In the genomic region with DNA sequence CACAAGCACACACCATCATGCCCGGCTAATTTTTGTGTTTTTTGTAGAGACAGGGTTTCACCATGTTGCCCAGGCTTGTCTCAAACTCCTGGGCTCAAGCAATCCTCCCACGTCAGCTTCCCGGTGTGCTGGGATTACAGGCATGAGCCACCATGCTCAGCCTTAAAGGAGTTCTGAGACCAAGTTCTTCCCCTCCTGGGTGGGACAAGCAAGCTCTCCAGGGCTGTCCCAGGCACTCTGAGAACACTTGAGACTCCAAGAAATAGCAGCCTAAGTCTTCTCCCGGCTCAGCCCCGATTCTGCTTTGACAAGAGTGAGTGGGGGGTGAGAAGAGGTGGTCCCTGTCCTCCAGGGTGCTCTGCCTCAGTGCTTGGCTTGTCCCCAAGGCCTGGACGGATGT, we compare ENCODE assay signal across 29 cellular contexts.
DNase-seq lines count a peak whose midpoint lies in the region; ATAC-seq, FAIRE-seq and TF ChIP-seq lines count a peak whose summit lies in the region.
"Had no signal": no experiment of that assay in that cellular context is flagged by ENCODE, and none has a peak within 500 bp of the region (broad histone marks: within the 10 kb centered on the region; RNA-seq: fewer than 3 reads in every experiment).

No MANE protein-coding gene starts in this region.

- H3K36me3 Mint-ChIP-seq in GM23338 (ENCODE audit: low read depth): no peaks in the 10 kb centered on the region
- H3K36me3 Mint-ChIP-seq: CD8-positive, alpha-beta memory T cell had no signal

- no CpG with 5 or more reads among the region's 6 CpGs for WGBS in trophoblast cell (ENCODE audit: extremely low coverage, insufficient coverage, insufficient read length)

- H3K23ac ChIP-seq in trophoblast cell (ENCODE audit: low read length): no peak overlapping the region

- peaks cover 7% of the 10 kb centered on the region; the same call in 1 of the 2 replicates for H3K4me1 ChIP-seq in GM23338 (ENCODE audit: insufficient read depth)
- H3K4me1 ChIP-seq in colonic mucosa: peaks cover 12% of the 10 kb centered on the region
- no peaks in the 10 kb centered on the region for H3K4me1 ChIP-seq in keratinocyte (ENCODE audit: control insufficient read depth, extremely low read depth, insufficient read depth, low read length)
- H3K4me1 ChIP-seq in trophoblast cell (ENCODE audit: control insufficient read depth in 1 of 2, insufficient read depth in 2 of 2, low read length in 2 of 2): peaks cover 13 to 19% of the 10 kb centered on the region in 2 experiments
- H3K4me1 ChIP-seq: SJSA1 had no signal

- H3K4me3 Mint-ChIP-seq in GM23338: no peak overlapping the region
- H3K4me3 Mint-ChIP-seq: CD8-positive, alpha-beta memory T cell had no signal

- dilution Hi-C loops in keratinocyte (cut with MboI; ENCODE audit: extremely low pct_ligation_motif_present, low sequenced_read_pairs): no loop called here

- no peaks in the 10 kb centered on the region for H3K9me3 ChIP-seq in colonic mucosa
- H3K9me3 ChIP-seq in keratinocyte (ENCODE audit: control insufficient read depth, low read depth, low read length): no peaks in the 10 kb centered on the region
- no peaks in the 10 kb centered on the region for H3K9me3 ChIP-seq in trophoblast cell (ENCODE audit: insufficient read depth, low read depth, low read length)
- H3K9me3 ChIP-seq: A549, SJSA1 had no signal

- no peaks in the 10 kb centered on the region for H3K9me3 Mint-ChIP-seq in GM23338
- H3K9me3 Mint-ChIP-seq: CD8-positive, alpha-beta memory T cell had no signal

- no peak overlapping the region for H3K4ac ChIP-seq in trophoblast cell (ENCODE audit: low read depth, low read length)

- no peak overlapping the region for H3K4me2 ChIP-seq in GM23338
- no peak overlapping the region for H3K4me2 ChIP-seq in keratinocyte (ENCODE audit: control insufficient read depth, extremely low read depth, insufficient read depth, low read depth, low read length)
- H3K4me2 ChIP-seq in trophoblast cell (ENCODE audit: low read length): no peak overlapping the region
- H3K4me2 ChIP-seq: PC-9 had no signal

- intact Hi-C loops in colonic mucosa (cut with DNase I): no loop called here
- intact Hi-C loops in left cardiac atrium (cut with DNase I): no loop called here

- FAIRE-seq in keratinocyte (lab: Jason Lieb, UNC): no peak
- FAIRE-seq: A549, GM12891 had no signal

- H2BK12ac ChIP-seq in trophoblast cell (ENCODE audit: low read length): peak overlapping the region; percentile 64

- H3K36me3 ChIP-seq in GM23338 (ENCODE audit: insufficient read depth) (no peaks in the 10 kb centered on the region), colonic mucosa (no peaks in the 10 kb centered on the region), keratinocyte (ENCODE audit: control insufficient read depth in 2 of 2, extremely low read depth in 1 of 2, insufficient read depth in 2 of 2, low read length in 2 of 2) (no peaks in the 10 kb centered on the region), trophoblast cell (ENCODE audit: control insufficient read depth in 1 of 2, insufficient read depth in 2 of 2, low read length in 2 of 2) (no peaks in the 10 kb centered on the region)
- H3K36me3 ChIP-seq: SJSA1 had no signal

- no peak overlapping the region for H3K27ac Mint-ChIP-seq in GM23338
- H3K27ac Mint-ChIP-seq: CD8-positive, alpha-beta memory T cell had no signal

- H3K27me3 ChIP-seq in GM23338 (ENCODE audit: insufficient read depth): no peaks in the 10 kb centered on the region
- H3K27me3 ChIP-seq in colonic mucosa: no peaks in the 10 kb centered on the region
- no peaks in the 10 kb centered on the region for H3K27me3 ChIP-seq in keratinocyte (ENCODE audit: control insufficient read depth, extremely low read depth, insufficient read depth, low read length)
- H3K27me3 ChIP-seq in trophoblast cell (ENCODE audit: insufficient read depth, low read length): no peaks in the 10 kb centered on the region
- H3K27me3 ChIP-seq: SJSA1 had no signal

- peaks cover 4% of the 10 kb centered on the region; the same call in 1 of the 2 replicates for H3K9me2 ChIP-seq in GM23338 (ENCODE audit: insufficient read depth)

- DNase-seq in GM23338 (ENCODE audit: low spot score): no peak
- DNase-seq in colonic mucosa: peak; percentile 36
- no peak for DNase-seq in keratinocyte (ENCODE audit: low read depth, low spot score)
- no peak for DNase-seq in trophoblast cell
- DNase-seq in activated T-cell treated with anti-CD3 and anti-CD28 coated beads for 4 hours: no peak
- DNase-seq in left cardiac atrium: no peak
- DNase-seq: C1 segment of cervical spinal cord; Calu3; CD8-positive, alpha-beta memory T cell; DMS79 treated with DMSO at 0.1 percent for 48 hours; GF-D8; H7; Karpas-422; NCI-H1092 treated with DMSO at 0.1 percent for 48 hours; NCI-H1436; NCI-H187; NCI-H2081 treated with DMSO at 0.1 percent for 48 hours; NCI-H524 treated with DMSO at 0.1 percent for 48 hours; NCI-H82; NK-92 treated with Interleukin-12 subunit alpha and Interleukin-12 subunit beta, amount 100 ng/mL, for 24 hours; PC-9; Right ventricle myocardium superior; RPMI8226 had no signal

- peak overlapping the region; percentile 27 for H4K12ac ChIP-seq in trophoblast cell (ENCODE audit: low read depth, low read length)

- peak overlapping the region; percentile 35 for H2AK5ac ChIP-seq in trophoblast cell (ENCODE audit: low read length)

- TF ChIP-seq CTCF in GM23338 (conservative IDR thresholded peaks at IDR 0.05; ENCODE audit: low read depth in 2 of 2) (no peak), colonic mucosa (IDR thresholded peaks at IDR 0.05) (no peak), keratinocyte (optimal IDR thresholded peaks at IDR 0.05 in 1 of 3, IDR thresholded peaks at IDR 0.05 in 1 of 3, conservative IDR thresholded peaks at IDR 0.05 in 1 of 3; ENCODE audit: extremely low read depth in 1 of 3, insufficient read depth in 2 of 3, low read length in 3 of 3) (no peak)

- no peaks in the 10 kb centered on the region for H3K79me2 ChIP-seq in GM23338 (replicated peaks; ENCODE audit: insufficient read depth)
- H3K79me2 ChIP-seq in keratinocyte (ENCODE audit: control insufficient read depth, insufficient read depth, low read length): no peaks in the 10 kb centered on the region
- H3K79me2 ChIP-seq in trophoblast cell (ENCODE audit: control insufficient read depth, insufficient read depth, low read length, poor library complexity): no peaks in the 10 kb centered on the region

- peak overlapping the region; percentile 14 for H3K14ac ChIP-seq in trophoblast cell (ENCODE audit: low read length)

- peaks cover 5% of the 10 kb centered on the region for H3K79me1 ChIP-seq in trophoblast cell (ENCODE audit: low read length)

- H3K27ac ChIP-seq in GM23338 (ENCODE audit: low read depth) (no peak overlapping the region), colonic mucosa (peak overlapping the region; percentile 64), keratinocyte (ENCODE audit: control insufficient read depth, insufficient read depth, low read length) (no peak overlapping the region), trophoblast cell (ENCODE audit: low read depth, low read length) (no peak overlapping the region)
- H3K27ac ChIP-seq: HL-60, PC-9, SJSA1 had no signal

- no peaks in the 10 kb centered on the region for H3K9me1 ChIP-seq in keratinocyte (ENCODE audit: control insufficient read depth, extremely low read depth, insufficient read depth, low read length)

- no peak overlapping the region for H3K18ac ChIP-seq in trophoblast cell (ENCODE audit: low read length)

- no peaks in the 10 kb centered on the region for H4K20me1 ChIP-seq in GM23338 (replicated peaks; ENCODE audit: insufficient read depth)
- no peaks in the 10 kb centered on the region for H4K20me1 ChIP-seq in keratinocyte (ENCODE audit: control insufficient read depth, extremely low read depth, insufficient read depth, low read length)

- H3K9ac ChIP-seq in colonic mucosa (ENCODE audit: low read depth in 2 of 2, low read length in 2 of 2): peak overlapping the region in 1 of 2 donors; percentile 38
- no peak overlapping the region for H3K9ac ChIP-seq in keratinocyte (ENCODE audit: control insufficient read depth, extremely low read depth, insufficient read depth, low read length)
- H3K9ac ChIP-seq in trophoblast cell (ENCODE audit: low read length): no peak overlapping the region

- H2BK120ac ChIP-seq in trophoblast cell (ENCODE audit: insufficient read depth, low read length, poor library complexity): peak overlapping the region; percentile 2

- no peak overlapping the region for H2BK5ac ChIP-seq in trophoblast cell (ENCODE audit: low read depth, low read length, poor library complexity)

- no peaks in the 10 kb centered on the region for H3F3A ChIP-seq in GM23338 (replicated peaks; ENCODE audit: low read depth)

- H4K91ac ChIP-seq in trophoblast cell (ENCODE audit: low read depth, low read length): peak overlapping the region; percentile 61

- H2AFZ ChIP-seq in GM23338 (0 out of 2 replicates have a peak overlapping the region, but pooled peaks have one; percentile 32), keratinocyte (ENCODE audit: control insufficient read depth, low read length) (peak overlapping the region; percentile 23), trophoblast cell (ENCODE audit: insufficient read depth, low read length, poor library complexity) (no peak overlapping the region)
- H2AFZ ChIP-seq: PC-9 had no signal

- H4K8ac ChIP-seq in trophoblast cell (ENCODE audit: low read depth, low read length): no peak overlapping the region

- H3K27me3 Mint-ChIP-seq in GM23338 (ENCODE audit: insufficient read depth, low read depth, poor library complexity): peaks cover 4% of the 10 kb centered on the region

- H3K4me1 Mint-ChIP-seq in GM23338: peaks cover 26% of the 10 kb centered on the region
- H3K4me1 Mint-ChIP-seq: CD8-positive, alpha-beta memory T cell had no signal

- no peak for ATAC-seq in GM23338
- no peak for ATAC-seq in HG03442 (IDR thresholded peaks at IDR 0.05; ENCODE audit: unreplicated experiment)
- no peak for ATAC-seq in left cardiac atrium
- ATAC-seq in GM21423 (IDR thresholded peaks at IDR 0.05; ENCODE audit: unreplicated experiment): no peak

- H3K4me3 ChIP-seq in GM23338 (no peak overlapping the region), colonic mucosa (no peak overlapping the region), keratinocyte (ENCODE audit: control insufficient read depth in 2 of 3, extremely low read depth in 1 of 3, insufficient read depth in 2 of 3, low read depth in 1 of 3, low read length in 3 of 3) (no peak overlapping the region), trophoblast cell (ENCODE audit: low read depth, low read length) (no peak overlapping the region)
- H3K4me3 ChIP-seq: A549, PC-9, SJSA1 had no signal
